24 cellular contexts compared by ENCODE assay signal in genomic region chr11:76735841-76736240, GRCh38. TPM values are rescaled to one million over a fixed set of nuclear protein-coding genes. Genes with fewer than 3 reads are reported as not detected.
DNase-seq lines count a peak whose midpoint lies in the region; ATAC-seq, FAIRE-seq and TF ChIP-seq lines count a peak whose summit lies in the region.
"Had no signal": no experiment of that assay in that cellular context is flagged by ENCODE, and none has a peak within 500 bp of the region (broad histone marks: within the 10 kb centered on the region; RNA-seq: fewer than 3 reads in every experiment).

No MANE protein-coding gene starts in this region.

- no peaks in the 10 kb centered on the region for H3K9me3 ChIP-seq in mesenchymal stem cell (ENCODE audit: control insufficient read depth, low read length)
- no peaks in the 10 kb centered on the region for H3K9me3 ChIP-seq in esophagus squamous epithelium
- H3K9me3 ChIP-seq in heart left ventricle: no peaks in the 10 kb centered on the region
- no peaks in the 10 kb centered on the region for H3K9me3 ChIP-seq in small intestine (ENCODE audit: control insufficient read depth, low read depth)
- H3K9me3 ChIP-seq: BLaER1 treated with 17β-estradiol and CSF1 and Interleukin-3, amounts not matched to agents 10 nM and 100 nM; MG63 had no signal

- no peak overlapping the region for H2BK120ac ChIP-seq in mesenchymal stem cell (ENCODE audit: low read depth, low read length)

- H2AK5ac ChIP-seq in mesenchymal stem cell (ENCODE audit: low read length, severe bottlenecking): no peak overlapping the region

- peak overlapping the region in 1 of 2 experiments; percentile 18 for H3K18ac ChIP-seq in mesenchymal stem cell (ENCODE audit: low read depth in 1 of 2, low read length in 2 of 2)

- peak; percentile 57 for DNase-seq in ELF-1 (ENCODE audit: low read depth, low spot score)
- DNase-seq in HUDEP-2 (lab: John Stamatoyannopoulos, UW; ENCODE audit: unreplicated experiment in 76 of 76): peak in 68 of 76 experiments; percentile 18 to 86 (median 62)
- DNase-seq in mesenchymal stem cell: no peak
- DNase-seq in esophagus squamous epithelium (lab: John Stamatoyannopoulos, UW): no peak
- DNase-seq in anterior cingulate cortex (lab: John Stamatoyannopoulos, UW): no peak
- no peak for DNase-seq in heart left ventricle
- no peak for DNase-seq in small intestine
- DNase-seq: Calu3; CD8-positive, alpha-beta T cell; HCEC 1CT; Kasumi-1; MG63; NCI-H1048; NCI-H1436; NCI-H2081 treated with DMSO at 0.1 percent for 48 hours; NCI-H526 treated with DMSO at 0.1 percent for 48 hours; SW 1271 had no signal

- no peak overlapping the region for H2BK12ac ChIP-seq in mesenchymal stem cell (ENCODE audit: low read length in 2 of 2)

- peak overlapping the region in 2 of 5 experiments; percentile 26 to 38 for H3K4me3 Mint-ChIP-seq in brain
- H3K4me3 Mint-ChIP-seq: CD8-positive, alpha-beta T cell had no signal

- H3K9me3 Mint-ChIP-seq in brain: peaks cover 0 to 4% (median 0%) of the 10 kb centered on the region in 5 experiments
- H3K9me3 Mint-ChIP-seq: CD8-positive, alpha-beta T cell; IgD-negative memory B cell had no signal

- WGBS in mesenchymal stem cell: 68% methylated on average over 13 of the region's 13 CpGs
- 85 to 93% methylated on average over 13 of the region's 13 CpGs for WGBS in esophagus squamous epithelium, 2 donors
- WGBS in heart left ventricle, 4 donors: 77 to 92% (median 85%) methylated on average over 13 of the region's 13 CpGs
- 89 to 90% (median 89%) methylated on average over 13 of the region's 13 CpGs for WGBS in small intestine, 3 donors

- no peaks in the 10 kb centered on the region for H3K79me1 ChIP-seq in mesenchymal stem cell (replicated peaks; ENCODE audit: low read length, poor library complexity, severe bottlenecking)

- H3K23ac ChIP-seq in mesenchymal stem cell (ENCODE audit: low read length in 2 of 2): no peak overlapping the region

- no peak for FAIRE-seq in small intestine (lab: Jason Lieb, UNC)
- FAIRE-seq: G401.6, RCC 7860 had no signal

- H3K4me3 ChIP-seq in mesenchymal stem cell (ENCODE audit: insufficient read depth in 1 of 2, low read depth in 1 of 2, low read length in 2 of 2) (no peak overlapping the region), esophagus squamous epithelium (no peak overlapping the region), heart left ventricle (no peak overlapping the region), small intestine (ENCODE audit: low read depth in 1 of 2, low read length in 2 of 2) (no peak overlapping the region)
- H3K4me3 ChIP-seq: BLaER1 treated with 17β-estradiol and CSF1 and Interleukin-3, amounts not matched to agents 10 nM and 100 nM; MG63 had no signal

- H3K4me2 ChIP-seq in mesenchymal stem cell (ENCODE audit: low read length, poor library complexity, severe bottlenecking): no peak overlapping the region
- H3K4me2 ChIP-seq: BLaER1 treated with 17β-estradiol and CSF1 and Interleukin-3, amounts not matched to agents 10 nM and 100 nM had no signal

- TF ChIP-seq POLR2A in esophagus squamous epithelium (IDR thresholded peaks at IDR 0.05): no peak
- no peak for TF ChIP-seq POLR2A in heart left ventricle (IDR thresholded peaks at IDR 0.05)

- H3K27ac ChIP-seq in mesenchymal stem cell (ENCODE audit: low read length, poor library complexity, severe bottlenecking): no peak overlapping the region
- H3K27ac ChIP-seq in esophagus squamous epithelium: no peak overlapping the region
- no peak overlapping the region for H3K27ac ChIP-seq in heart left ventricle
- H3K27ac ChIP-seq in small intestine (ENCODE audit: low read depth in 1 of 2, low read length in 1 of 2): no peak overlapping the region
- H3K27ac ChIP-seq: BLaER1 treated with 17β-estradiol and CSF1 and Interleukin-3, amounts not matched to agents 10 nM and 100 nM; HL-60 had no signal

- H3K4me1 Mint-ChIP-seq in brain: peaks cover 40% of the 10 kb centered on the region

- peaks cover 14 to 15% of the 10 kb centered on the region in 2 experiments for H3K27me3 ChIP-seq in mesenchymal stem cell (ENCODE audit: control insufficient read depth in 1 of 2, insufficient read depth in 1 of 2, low read length in 2 of 2)
- H3K27me3 ChIP-seq in esophagus squamous epithelium: no peaks in the 10 kb centered on the region
- no peaks in the 10 kb centered on the region for H3K27me3 ChIP-seq in heart left ventricle
- no peaks in the 10 kb centered on the region for H3K27me3 ChIP-seq in small intestine (ENCODE audit: control insufficient read depth in 2 of 2, insufficient read depth in 2 of 2, low read length in 2 of 2)
- H3K27me3 ChIP-seq: BLaER1 treated with 17β-estradiol and CSF1 and Interleukin-3, amounts not matched to agents 10 nM and 100 nM; MG63 had no signal

- no peak overlapping the region for H3K9ac ChIP-seq in mesenchymal stem cell (ENCODE audit: low read length)
- H3K9ac ChIP-seq: BLaER1 treated with 17β-estradiol and CSF1 and Interleukin-3, amounts not matched to agents 10 nM and 100 nM had no signal

- intact Hi-C loops in esophagus squamous epithelium (cut with DNase I) (loop anchor here (5.0 to 10.0 kb wide), 3 partner anchors 61 to 309 kb away; no protein-coding TSS in a partner anchor), heart left ventricle (cut with DNase I) (loop anchor here in 7 of 10 donors (2.0 to 10.0 kb wide), 5 partner anchors 63 to 359 kb away; no protein-coding TSS in a partner anchor)

- H3K36me3 ChIP-seq in mesenchymal stem cell (ENCODE audit: control insufficient read depth in 1 of 2, insufficient read depth in 2 of 2, low read depth in 1 of 2, low read length in 2 of 2) (no peaks in the 10 kb centered on the region), esophagus squamous epithelium (no peaks in the 10 kb centered on the region), heart left ventricle (no peaks in the 10 kb centered on the region), small intestine (ENCODE audit: control insufficient read depth in 2 of 2, insufficient read depth in 2 of 2, low read length in 2 of 2) (no peaks in the 10 kb centered on the region)
- H3K36me3 ChIP-seq: BLaER1 treated with 17β-estradiol and CSF1 and Interleukin-3, amounts not matched to agents 10 nM and 100 nM; MG63 had no signal

- peaks cover 4% of the 10 kb centered on the region for H3K27me3 Mint-ChIP-seq in brain

- H3K14ac ChIP-seq in mesenchymal stem cell (ENCODE audit: low read length in 2 of 2): no peak overlapping the region

- peak overlapping the region in 4 of 5 experiments; percentile 58 to 91 (median 70) for H3K27ac Mint-ChIP-seq in brain
- H3K27ac Mint-ChIP-seq: CD8-positive, alpha-beta T cell; IgD-negative memory B cell had no signal

- no peak overlapping the region for H3K4ac ChIP-seq in mesenchymal stem cell (ENCODE audit: low read depth in 1 of 2, low read length in 2 of 2)

- ATAC-seq in heart left ventricle: no peak
- ATAC-seq: CD8-positive, alpha-beta T cell; Right ventricle myocardium inferior had no signal

- peaks cover 3% of the 10 kb centered on the region for H3K4me1 ChIP-seq in mesenchymal stem cell (ENCODE audit: control insufficient read depth, insufficient read depth, low read depth, low read length)
- peaks cover 0 to 22% (median 10%) of the 10 kb centered on the region in 3 donors for H3K4me1 ChIP-seq in esophagus squamous epithelium
- H3K4me1 ChIP-seq in heart left ventricle: peaks cover 0 to 16% (median 1%) of the 10 kb centered on the region in 12 donors
- peaks cover 0 to 2% of the 10 kb centered on the region in 2 donors for H3K4me1 ChIP-seq in small intestine (ENCODE audit: control insufficient read depth in 2 of 2, insufficient read depth in 1 of 2, low read depth in 1 of 2, low read length in 1 of 2)

- H4K8ac ChIP-seq in mesenchymal stem cell (ENCODE audit: low read length): no peak overlapping the region

- TF ChIP-seq CTCF in brain (conservative IDR thresholded peaks at IDR 0.05) (no peak), esophagus squamous epithelium (IDR thresholded peaks at IDR 0.05) (no peak), heart left ventricle (IDR thresholded peaks at IDR 0.05) (no peak)

- no peak overlapping the region for H2AFZ ChIP-seq in mesenchymal stem cell (ENCODE audit: low read depth, low read length)

- H2BK5ac ChIP-seq in mesenchymal stem cell (ENCODE audit: low read depth, low read length, poor library complexity, severe bottlenecking): no peak overlapping the region

- H3K36me3 Mint-ChIP-seq in brain: no peaks in the 10 kb centered on the region
- H3K36me3 Mint-ChIP-seq: CD8-positive, alpha-beta T cell; IgD-negative memory B cell had no signal

- H4K91ac ChIP-seq in mesenchymal stem cell (ENCODE audit: low read length): peak overlapping the region; percentile 21

- no peak overlapping the region for H2BK15ac ChIP-seq in mesenchymal stem cell (ENCODE audit: low read depth, poor library complexity, severe bottlenecking)

RNA-seq across cellular contexts. Expression of gene TSKU, which starts 47.3 kb away (rescaled TPM):
- polyA plus RNA-seq in brain (ENCODE audit: insufficient read depth, low read depth, low replicate concordance): 3.2 TPM
- polyA plus RNA-seq in mesenchymal stem cell (2013, experiment 1 of 2): 47.5 TPM
- 48.4 TPM for polyA plus RNA-seq in mesenchymal stem cell (2013, experiment 2 of 2)
- 10 to 100 TPM; 51.4 to 95.9 (median 88.4) TPM for total RNA-seq in esophagus squamous epithelium
- 10 to 100 TPM in 5 of 9 donors, 1 to 10 TPM in 4; 4.5 to 39.8 (median 11.4) TPM for total RNA-seq in heart left ventricle
- polyA plus RNA-seq in heart left ventricle: 10 to 100 TPM in 1 of 2 donors, 1 to 10 TPM in 1; 6.7 to 11.2 TPM
- polyA plus RNA-seq in small intestine: 10 to 100 TPM; 21.9 to 42.7 (median 22.8) TPM
- total RNA-seq: CD8-positive, alpha-beta T cell had no signal
- polyA plus RNA-seq: IgD-negative memory B cell had no signal

Comparison
In these comparisons a context has a peak if more than half of its experiments do, and no peak if none do; other contexts are left out.
1. DNase-seq: peak in ELF-1 (single experiment) and HUDEP-2 (68 of 76); none in mesenchymal stem cell (single experiment), esophagus squamous epithelium (single experiment), anterior cingulate cortex (0 of 58), heart left ventricle (0 of 5) and small intestine (single experiment).